In the genomic region with DNA sequence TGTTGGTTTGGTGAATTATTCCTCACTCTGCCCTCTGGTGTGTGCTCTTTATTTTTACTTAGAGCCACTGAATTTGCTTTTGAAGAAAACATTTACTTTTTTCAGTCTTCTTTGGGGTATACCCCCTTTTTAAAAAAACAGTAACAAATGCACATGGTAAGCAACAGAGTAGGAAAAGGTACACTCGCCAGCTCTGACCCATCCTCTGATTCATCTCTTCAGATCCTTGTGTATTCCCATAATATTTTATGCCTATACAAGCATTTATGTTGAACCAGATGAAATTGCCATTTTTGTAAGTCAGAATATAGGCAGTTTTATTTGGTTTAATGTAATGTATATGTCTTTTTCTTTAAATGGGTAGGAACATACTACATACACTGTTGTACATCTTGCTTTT, we compare ENCODE assay signal across 24 cellular contexts.
"Had no signal": no experiment of that assay in that cellular context is flagged by ENCODE, and none has a peak within 500 bp of the region (broad histone marks: within the 10 kb centered on the region; RNA-seq: fewer than 3 reads in every experiment).

No MANE protein-coding gene starts in this region.

- H3K9me3 Mint-ChIP-seq: activated B cell treated with CpG ODN at 0.5 μM for 24 hours; activated CD4-positive, alpha-beta memory T cell treated with anti-CD3 and anti-CD28 coated beads for 36 hours; central memory CD8-positive, alpha-beta T cell; natural killer cell treated with Interleukin-12 subunit alpha and Interleukin-12 subunit beta and Interleukin-15 and Interleukin-18, amount 100 ng/mL, for 72 hours had no signal

- H3K4me3 Mint-ChIP-seq: activated B cell treated with CpG ODN at 0.5 μM for 24 hours; activated CD4-positive, alpha-beta memory T cell treated with anti-CD3 and anti-CD28 coated beads for 36 hours; activated CD8-positive, alpha-beta memory T cell treated with anti-CD3 and anti-CD28 coated beads, Interleukin-2, amount 10 ng/mL, durations not matched to agents 7 days and 5 days; activated naive CD8-positive, alpha-beta T cell; brain; central memory CD8-positive, alpha-beta T cell; natural killer cell treated with Interleukin-12 subunit alpha and Interleukin-12 subunit beta and Interleukin-15 and Interleukin-18, amount 100 ng/mL, for 72 hours; stimulated activated effector memory CD8-positive, alpha-beta T cell treated with anti-CD3 and anti-CD28 coated beads, Interleukin-12 subunit alpha, Interleukin-12 subunit beta, amount 100 ng/mL, for 72 hours had no signal

- H3K27ac Mint-ChIP-seq: activated B cell treated with CpG ODN at 0.5 μM for 24 hours; activated CD4-positive, alpha-beta memory T cell treated with anti-CD3 and anti-CD28 coated beads for 36 hours; activated CD8-positive, alpha-beta memory T cell treated with anti-CD3 and anti-CD28 coated beads, Interleukin-2, amount 10 ng/mL, durations not matched to agents 7 days and 5 days; activated naive CD8-positive, alpha-beta T cell; natural killer cell treated with Interleukin-12 subunit alpha and Interleukin-12 subunit beta and Interleukin-15 and Interleukin-18, amount 100 ng/mL, for 72 hours; stimulated activated effector memory CD8-positive, alpha-beta T cell treated with anti-CD3 and anti-CD28 coated beads, Interleukin-12 subunit alpha, Interleukin-12 subunit beta, amount 100 ng/mL, for 72 hours had no signal

- ATAC-seq: activated CD8-positive, alpha-beta memory T cell treated with anti-CD3 and anti-CD28 coated beads, Interleukin-2, amount 10 ng/mL, durations not matched to agents 7 days and 5 days; gastroesophageal sphincter; heart right ventricle; left ventricle myocardium superior; natural killer cell treated with Interleukin-12 subunit alpha and Interleukin-12 subunit beta and Interleukin-15 and Interleukin-18, amount 100 ng/mL, for 72 hours; sciatic nerve; stimulated activated effector memory CD8-positive, alpha-beta T cell treated with anti-CD3 and anti-CD28 coated beads, Interleukin-12 subunit alpha, Interleukin-12 subunit beta, amount 100 ng/mL, for 72 hours had no signal

- H3K4me3 ChIP-seq: esophagus muscularis mucosa, gastroesophageal sphincter, heart right ventricle, smooth muscle cell, stomach, vagina had no signal

- H3K27me3 ChIP-seq: esophagus muscularis mucosa, gastroesophageal sphincter, heart right ventricle, stomach, vagina had no signal

- DNase-seq: activated B cell treated with CpG ODN at 0.5 μM for 24 hours; activated CD4-positive, alpha-beta memory T cell treated with anti-CD3 and anti-CD28 coated beads for 36 hours; activated CD4-positive, alpha-beta T cell treated with anti-CD3 and anti-CD28 coated beads for 4 hours; activated CD8-positive, alpha-beta memory T cell treated with anti-CD3 and anti-CD28 coated beads, Interleukin-2, amount 10 ng/mL, durations not matched to agents 7 days and 5 days; cortex of kidney; effector CD4-positive, alpha-beta T cell; heart right ventricle; kidney glomerular epithelial cell; left ventricle myocardium superior; mesendoderm; stimulated activated CD4-positive, alpha-beta T cell treated with anti-CD3 and anti-CD28 coated beads, Interleukin-4, amount 100 ng/mL, for 1 hour; stomach; trophoblast cell had no signal

- H3K9me3 ChIP-seq: esophagus muscularis mucosa, gastroesophageal sphincter, heart right ventricle, stomach, vagina had no signal

- H3K27me3 Mint-ChIP-seq: activated B cell treated with CpG ODN at 0.5 μM for 24 hours; activated CD4-positive, alpha-beta memory T cell treated with anti-CD3 and anti-CD28 coated beads for 36 hours; activated CD8-positive, alpha-beta memory T cell treated with anti-CD3 and anti-CD28 coated beads, Interleukin-2, amount 10 ng/mL, durations not matched to agents 7 days and 5 days; activated naive CD8-positive, alpha-beta T cell; central memory CD8-positive, alpha-beta T cell; natural killer cell treated with Interleukin-12 subunit alpha and Interleukin-12 subunit beta and Interleukin-15 and Interleukin-18, amount 100 ng/mL, for 72 hours had no signal

- H3K27ac ChIP-seq: esophagus muscularis mucosa, gastroesophageal sphincter, heart right ventricle, parathyroid adenoma, stomach, vagina had no signal

- H3K4me1 ChIP-seq: esophagus muscularis mucosa, gastroesophageal sphincter, heart right ventricle, parathyroid adenoma, stomach, vagina had no signal

- H3K4me1 Mint-ChIP-seq: activated B cell treated with CpG ODN at 0.5 μM for 24 hours; activated CD8-positive, alpha-beta memory T cell treated with anti-CD3 and anti-CD28 coated beads, Interleukin-2, amount 10 ng/mL, durations not matched to agents 7 days and 5 days had no signal
